In the genomic region with DNA sequence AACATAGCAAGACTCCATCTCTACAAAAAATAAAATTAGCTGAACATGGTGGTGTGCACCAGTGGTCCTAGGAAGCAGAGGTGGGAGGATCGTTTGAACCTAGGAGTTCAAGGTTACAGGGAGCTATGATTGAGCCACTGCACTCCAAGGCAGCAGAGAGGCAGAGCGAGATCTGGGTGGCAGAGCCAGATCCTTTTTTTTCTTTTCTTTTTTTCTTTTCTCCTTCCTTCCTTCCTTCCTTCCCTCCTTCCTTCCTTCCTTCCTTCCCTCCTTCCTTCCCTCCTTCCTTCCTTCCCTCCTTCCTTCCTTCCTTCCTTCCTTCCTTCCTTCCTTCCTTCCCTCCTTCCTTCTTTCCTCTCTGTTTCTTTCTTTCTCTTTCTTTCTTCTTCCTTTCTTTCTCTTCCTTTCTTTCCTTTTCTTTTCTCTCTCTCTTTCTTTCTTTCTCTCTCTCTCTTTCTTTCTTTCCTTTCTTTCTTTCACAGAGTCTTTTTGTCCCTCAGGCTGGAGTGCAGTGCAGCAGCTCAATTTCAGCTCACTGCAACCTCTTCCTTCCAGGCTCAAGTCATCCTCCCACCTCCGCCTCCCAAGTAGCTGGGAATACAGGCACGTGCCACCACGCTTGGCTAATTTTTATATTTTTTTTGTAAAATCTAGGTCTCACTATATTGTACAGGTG, we compare ENCODE assay signal across 3 cellular contexts.
TF ChIP-seq lines count a peak whose summit lies in the region.

No MANE protein-coding gene starts in this region.

TF ChIP-seq in HEK293, 187 proteins besides CTCF, POLR2A, EP300 and RAD21:
- no peak for TF ChIP-seq ZNF571 (tag by site-specific recombination; IDR thresholded peaks at IDR 0.05)
- peak; percentile 88 for TF ChIP-seq ZNF366 (tag by site-specific recombination; conservative IDR thresholded peaks at IDR 0.05)

TF ChIP-seq in K562, 482 proteins besides CTCF, POLR2A, EP300 and RAD21:
- no peak for TF ChIP-seq TBP (optimal IDR thresholded peaks at IDR 0.05; ENCODE audit: low read depth, low read length)
- TF ChIP-seq, protein P1, sequence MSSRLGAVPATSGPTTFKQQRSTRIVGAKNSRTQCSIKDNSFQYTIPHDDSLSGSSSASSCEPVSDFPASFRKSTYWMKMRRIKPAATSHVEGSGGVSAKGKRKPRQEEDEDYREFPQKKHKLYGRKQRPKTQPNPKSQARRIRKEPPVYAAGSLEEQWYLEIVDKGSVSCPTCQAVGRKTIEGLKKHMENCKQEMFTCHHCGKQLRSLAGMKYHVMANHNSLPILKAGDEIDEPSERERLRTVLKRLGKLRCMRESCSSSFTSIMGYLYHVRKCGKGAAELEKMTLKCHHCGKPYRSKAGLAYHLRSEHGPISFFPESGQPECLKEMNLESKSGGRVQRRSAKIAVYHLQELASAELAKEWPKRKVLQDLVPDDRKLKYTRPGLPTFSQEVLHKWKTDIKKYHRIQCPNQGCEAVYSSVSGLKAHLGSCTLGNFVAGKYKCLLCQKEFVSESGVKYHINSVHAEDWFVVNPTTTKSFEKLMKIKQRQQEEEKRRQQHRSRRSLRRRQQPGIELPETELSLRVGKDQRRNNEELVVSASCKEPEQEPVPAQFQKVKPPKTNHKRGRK (tag; IDR thresholded peaks at IDR 0.05): peak; percentile 54; the same call in 1 of the 2 replicates

TF ChIP-seq in HEK293T, 16 proteins besides CTCF, POLR2A, EP300 and RAD21:
- TF ChIP-seq HDGF (IDR thresholded peaks at IDR 0.05; ENCODE audit: borderline replicate concordance): no peak
- TF ChIP-seq, protein P2, sequence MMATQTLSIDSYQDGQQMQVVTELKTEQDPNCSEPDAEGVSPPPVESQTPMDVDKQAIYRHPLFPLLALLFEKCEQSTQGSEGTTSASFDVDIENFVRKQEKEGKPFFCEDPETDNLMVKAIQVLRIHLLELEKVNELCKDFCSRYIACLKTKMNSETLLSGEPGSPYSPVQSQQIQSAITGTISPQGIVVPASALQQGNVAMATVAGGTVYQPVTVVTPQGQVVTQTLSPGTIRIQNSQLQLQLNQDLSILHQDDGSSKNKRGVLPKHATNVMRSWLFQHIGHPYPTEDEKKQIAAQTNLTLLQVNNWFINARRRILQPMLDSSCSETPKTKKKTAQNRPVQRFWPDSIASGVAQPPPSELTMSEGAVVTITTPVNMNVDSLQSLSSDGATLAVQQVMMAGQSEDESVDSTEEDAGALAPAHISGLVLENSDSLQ (IDR thresholded peaks at IDR 0.05): no peak
- TF ChIP-seq ZNF384 (IDR thresholded peaks at IDR 0.05): no peak
- no peak for TF ChIP-seq CTBP1 (IDR thresholded peaks at IDR 0.05; ENCODE audit: borderline replicate concordance)
- TF ChIP-seq FOXK2 (IDR thresholded peaks at IDR 0.05): no peak
- no peak for TF ChIP-seq ARNT (IDR thresholded peaks at IDR 0.05)
- TF ChIP-seq FOXM1 (IDR thresholded peaks at IDR 0.05; ENCODE audit: borderline replicate concordance): no peak
- no peak for TF ChIP-seq L3MBTL2 (conservative IDR thresholded peaks at IDR 0.05)
- no peak for TF ChIP-seq NFRKB (IDR thresholded peaks at IDR 0.05)
- no peak for TF ChIP-seq LEF1 (IDR thresholded peaks at IDR 0.05; ENCODE audit: borderline replicate concordance)
- no peak for TF ChIP-seq TARDBP (IDR thresholded peaks at IDR 0.05)
- TF ChIP-seq SUZ12 (IDR thresholded peaks at IDR 0.05): no peak
- no peak for TF ChIP-seq BHLHE40 (IDR thresholded peaks at IDR 0.05; ENCODE audit: borderline replicate concordance)
- TF ChIP-seq FOXA1 (IDR thresholded peaks at IDR 0.05): no peak
- TF ChIP-seq SP1 (IDR thresholded peaks at IDR 0.05): no peak
- TF ChIP-seq ELF4 (IDR thresholded peaks at IDR 0.05): no peak
